In the genomic region with DNA sequence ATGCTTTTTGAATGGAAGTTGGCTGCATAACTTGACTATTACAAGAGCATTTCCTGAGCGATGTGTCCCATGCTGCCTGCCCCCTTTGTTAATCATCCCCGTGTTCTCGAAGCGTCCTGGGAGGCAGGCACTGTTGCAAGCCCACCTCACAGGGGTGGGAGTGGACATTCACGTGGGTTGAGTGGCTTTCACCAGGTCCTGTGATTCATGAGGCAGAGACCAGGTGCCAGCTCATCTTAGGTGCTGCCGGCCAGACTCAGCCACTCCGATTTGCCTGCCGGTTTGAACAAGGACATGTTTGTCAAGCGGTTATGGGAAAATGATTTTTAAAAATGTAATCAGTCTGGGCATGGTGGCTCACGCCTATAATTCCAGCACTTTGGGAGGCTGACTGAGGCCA, we compare ENCODE assay signal across 27 cellular contexts.
DNase-seq lines count a peak whose midpoint lies in the region; ATAC-seq and TF ChIP-seq lines count a peak whose summit lies in the region.
"Had no signal": no experiment of that assay in that cellular context is flagged by ENCODE, and none has a peak within 500 bp of the region (broad histone marks: within the 10 kb centered on the region; RNA-seq: fewer than 3 reads in every experiment).

No MANE protein-coding gene starts in this region.

- no peak overlapping the region for H3K4ac ChIP-seq in trophoblast cell (ENCODE audit: low read depth, low read length)

- POLR2A ChIA-PET in A673 (lab: Charles Lee; ENCODE audit: low non-redundant PET), result no interaction called here
- POLR2A ChIA-PET in WTC11 (lab: Charles Lee), result interaction anchor here (1.5 kb wide), 1 partner anchor 110 kb away, joined by 3 read pairs; no protein-coding TSS in a partner anchor

- H2BK12ac ChIP-seq in trophoblast cell (ENCODE audit: low read length), result no peak overlapping the region

- H4K12ac ChIP-seq in trophoblast cell (ENCODE audit: low read depth, low read length), result no peak overlapping the region

- no peak overlapping the region for H3K23ac ChIP-seq in trophoblast cell (ENCODE audit: low read length)

- no TSS peak for BruUV-seq in A673 (replicated peaks; lab: Mats Ljungman, UMichigan)

- peak overlapping the region; percentile 22 for H3K18ac ChIP-seq in trophoblast cell (ENCODE audit: low read length)

- CTCF ChIA-PET in A673 (lab: Charles Lee), result no interaction called here
- CTCF ChIA-PET in WTC11 (lab: Charles Lee), result no interaction called here

- H3K4me2 ChIP-seq in trophoblast cell (ENCODE audit: low read length), result no peak overlapping the region

- H2BK120ac ChIP-seq in trophoblast cell (ENCODE audit: insufficient read depth, low read length, poor library complexity), result no peak overlapping the region

- H3K36me3 Mint-ChIP-seq in WTC11, result peaks cover 62% of the 10 kb centered on the region
- peaks cover 0 to 4% of the 10 kb centered on the region in 2 donors for H3K36me3 Mint-ChIP-seq in activated T-cell treated with anti-CD3 and anti-CD28 coated beads, Interleukin-2, amount 50 U/mL, for 72 hours (ENCODE audit: insufficient read depth in 2 of 2)
- H3K36me3 Mint-ChIP-seq: naive thymus-derived CD8-positive, alpha-beta T cell had no signal

- no peak for DNase-seq in A673 (ENCODE audit: low spot score)
- no peak for DNase-seq in WTC11 (ENCODE audit: low spot score)
- DNase-seq in esophagus muscularis mucosa (ENCODE audit: extremely low spot score), result peak; percentile 87
- no peak for DNase-seq in trophoblast cell
- DNase-seq in NCI-H2227 treated with DMSO at 0.1 percent for 48 hours (lab: John Stamatoyannopoulos, UW), result no peak
- no peak for DNase-seq in activated T-cell treated with anti-CD3 and anti-CD28 coated beads, Interleukin-2, amount 50 U/mL, for 72 hours
- DNase-seq: activated CD8-positive, alpha-beta memory T cell treated with anti-CD3 and anti-CD28 coated beads, Interleukin-2, amount 50 U/mL, for 48 hours; activated gamma-delta T cell; DMS79; effector CD4-positive, alpha-beta T cell; HFFc6; mesendoderm; naive thymus-derived CD8-positive, alpha-beta T cell; NCI-H1436 treated with DMSO at 0.1 percent for 48 hours; NCI-H345; PC-3; stimulated activated naive CD4-positive, alpha-beta T cell; T-helper 17 cell had no signal

- H3K4me3 ChIP-seq in A673 (ENCODE audit: low read depth, low read length, poor library complexity, severe bottlenecking), result no peak overlapping the region
- H3K4me3 ChIP-seq in esophagus muscularis mucosa, result no peak overlapping the region
- no peak overlapping the region for H3K4me3 ChIP-seq in trophoblast cell (ENCODE audit: low read depth, low read length)
- H3K4me3 ChIP-seq: SJSA1, skin epidermis, tibial nerve had no signal

- no peak overlapping the region for H2AFZ ChIP-seq in trophoblast cell (ENCODE audit: insufficient read depth, low read length, poor library complexity)

- ATAC-seq in WTC11 (no peak), HG03457 (IDR thresholded peaks at IDR 0.05; ENCODE audit: unreplicated experiment) (no peak), GM21360 (IDR thresholded peaks at IDR 0.05; ENCODE audit: unreplicated experiment) (no peak)
- ATAC-seq in activated T-cell treated with anti-CD3 and anti-CD28 coated beads, Interleukin-2, amount 50 U/mL, for 72 hours (replicated peaks in 1 of 2), result no peak
- ATAC-seq: esophagus mucosa; HepG2; naive thymus-derived CD8-positive, alpha-beta T cell; PC-3; T-helper 17 cell had no signal

- H3K4me3 Mint-ChIP-seq in WTC11, result no peak overlapping the region
- H3K4me3 Mint-ChIP-seq in activated T-cell treated with anti-CD3 and anti-CD28 coated beads, Interleukin-2, amount 50 U/mL, for 72 hours, result no peak overlapping the region
- H3K4me3 Mint-ChIP-seq: central memory CD8-positive, alpha-beta T cell; HFFc6; naive thymus-derived CD8-positive, alpha-beta T cell; T-helper 17 cell had no signal

- H3K9me3 ChIP-seq in A673 (ENCODE audit: low read depth, low read length, poor library complexity, severe bottlenecking) (no peaks in the 10 kb centered on the region), esophagus muscularis mucosa (no peaks in the 10 kb centered on the region), trophoblast cell (ENCODE audit: insufficient read depth, low read depth, low read length) (peaks cover 3% of the 10 kb centered on the region)
- H3K9me3 ChIP-seq: SJSA1, tibial nerve had no signal

- H4K8ac ChIP-seq in trophoblast cell (ENCODE audit: low read depth, low read length), result no peak overlapping the region

- no peak for TF ChIP-seq CTCF in A673 (conservative IDR thresholded peaks at IDR 0.05; ENCODE audit: low read depth, low read length)
- no peak for TF ChIP-seq CTCF in WTC11 (IDR thresholded peaks at IDR 0.05)
- no peak for TF ChIP-seq CTCF in esophagus muscularis mucosa (IDR thresholded peaks at IDR 0.05)

- 81% methylated on average over 6 of the region's 10 CpGs for WGBS in esophagus muscularis mucosa
- no CpG with 5 or more reads among the region's 10 CpGs for WGBS in trophoblast cell (ENCODE audit: extremely low coverage, insufficient coverage, insufficient read length)

- H3K27ac ChIP-seq in A673 (ENCODE audit: low read depth, low read length, poor library complexity, severe bottlenecking) (peak overlapping the region; percentile 38), esophagus muscularis mucosa (replicated peaks in 1 of 4) (no peak overlapping the region), trophoblast cell (ENCODE audit: low read depth, low read length) (no peak overlapping the region)
- H3K27ac ChIP-seq: 22Rv1, SJSA1 had no signal

- no peak overlapping the region for H2BK5ac ChIP-seq in trophoblast cell (ENCODE audit: low read depth, low read length, poor library complexity)

- no peaks in the 10 kb centered on the region for H3K79me2 ChIP-seq in trophoblast cell (ENCODE audit: control insufficient read depth, insufficient read depth, low read length, poor library complexity)

- H3K4me1 ChIP-seq in A673 (ENCODE audit: insufficient read depth, low read length, poor library complexity, severe bottlenecking), result peaks cover 33% of the 10 kb centered on the region
- peaks cover 0 to 21% (median 2%) of the 10 kb centered on the region in 4 donors for H3K4me1 ChIP-seq in esophagus muscularis mucosa
- H3K4me1 ChIP-seq in trophoblast cell (ENCODE audit: control insufficient read depth in 1 of 2, insufficient read depth in 2 of 2, low read length in 2 of 2), result no peaks in the 10 kb centered on the region
- H3K4me1 ChIP-seq: SJSA1 had no signal

- TF ChIP-seq EP300 in esophagus muscularis mucosa (IDR thresholded peaks at IDR 0.05), result no peak

- H3K9me3 Mint-ChIP-seq in WTC11, result no peaks in the 10 kb centered on the region
- no peaks in the 10 kb centered on the region for H3K9me3 Mint-ChIP-seq in activated T-cell treated with anti-CD3 and anti-CD28 coated beads, Interleukin-2, amount 50 U/mL, for 72 hours
- H3K9me3 Mint-ChIP-seq: central memory CD8-positive, alpha-beta T cell; HFFc6; naive thymus-derived CD8-positive, alpha-beta T cell had no signal

- H3K79me1 ChIP-seq in trophoblast cell (ENCODE audit: low read length), result peaks cover 2% of the 10 kb centered on the region

- no peak overlapping the region for H3K9ac ChIP-seq in trophoblast cell (ENCODE audit: low read length)

- H3K14ac ChIP-seq in trophoblast cell (ENCODE audit: low read length), result no peak overlapping the region

- H3K27ac Mint-ChIP-seq in WTC11, result peak overlapping the region; percentile 82
- H3K27ac Mint-ChIP-seq in activated T-cell treated with anti-CD3 and anti-CD28 coated beads, Interleukin-2, amount 50 U/mL, for 72 hours, result no peak overlapping the region
- H3K27ac Mint-ChIP-seq: HFFc6; naive thymus-derived CD8-positive, alpha-beta T cell; T-helper 17 cell had no signal

- intact Hi-C loops in A673 (cut with micrococcal nuclease; ENCODE audit: unreplicated experiment) (no loop called here), esophagus muscularis mucosa (cut with DNase I) (no loop called here)

- no peak overlapping the region for H2AK5ac ChIP-seq in trophoblast cell (ENCODE audit: low read length)

- no peak for TF ChIP-seq POLR2A in esophagus muscularis mucosa (IDR thresholded peaks at IDR 0.05; ENCODE audit: low read depth)

- no peaks in the 10 kb centered on the region for H3K27me3 ChIP-seq in A673 (replicated peaks; ENCODE audit: insufficient read depth, low read depth, low read length, poor library complexity)
- H3K27me3 ChIP-seq in esophagus muscularis mucosa, result no peaks in the 10 kb centered on the region
- no peaks in the 10 kb centered on the region for H3K27me3 ChIP-seq in trophoblast cell (ENCODE audit: insufficient read depth, low read length)
- H3K27me3 ChIP-seq: SJSA1, tibial nerve had no signal

- H3K36me3 ChIP-seq in A673 (ENCODE audit: insufficient read depth, low read length, poor library complexity, severe bottlenecking) (peaks cover 49% of the 10 kb centered on the region), esophagus muscularis mucosa (peaks cover 29 to 52% (median 38%) of the 10 kb centered on the region in 4 donors), trophoblast cell (ENCODE audit: control insufficient read depth in 1 of 2, insufficient read depth in 2 of 2, low read length in 2 of 2) (peaks cover 28 to 38% of the 10 kb centered on the region in 2 experiments)

- no peaks in the 10 kb centered on the region for H3K27me3 Mint-ChIP-seq in WTC11 (ENCODE audit: low read depth)
- peaks cover 27% of the 10 kb centered on the region for H3K27me3 Mint-ChIP-seq in activated T-cell treated with anti-CD3 and anti-CD28 coated beads, Interleukin-2, amount 50 U/mL, for 72 hours (ENCODE audit: low read depth)
- H3K27me3 Mint-ChIP-seq: central memory CD8-positive, alpha-beta T cell had no signal

- peaks cover 20% of the 10 kb centered on the region for H3K4me1 Mint-ChIP-seq in WTC11
- peaks cover 9% of the 10 kb centered on the region for H3K4me1 Mint-ChIP-seq in activated T-cell treated with anti-CD3 and anti-CD28 coated beads, Interleukin-2, amount 50 U/mL, for 72 hours (ENCODE audit: low read depth)

- no peak overlapping the region for H4K91ac ChIP-seq in trophoblast cell (ENCODE audit: low read depth, low read length)

TF ChIP-seq in WTC11, 78 proteins besides CTCF, POLR2A, EP300 and RAD21 (continues in another document):
- TF ChIP-seq MXD4 (CRISPR knock-in tag; IDR thresholded peaks at IDR 0.05; ENCODE audit: borderline replicate concordance) (no peak), ELF4 (CRISPR knock-in tag; IDR thresholded peaks at IDR 0.05; ENCODE audit: low read depth) (no peak), GTF2I (CRISPR knock-in tag; conservative IDR thresholded peaks at IDR 0.05) (no peak), OVOL2 (CRISPR knock-in tag; IDR thresholded peaks at IDR 0.05; ENCODE audit: borderline replicate concordance) (no peak)
- TF ChIP-seq, protein P1, sequence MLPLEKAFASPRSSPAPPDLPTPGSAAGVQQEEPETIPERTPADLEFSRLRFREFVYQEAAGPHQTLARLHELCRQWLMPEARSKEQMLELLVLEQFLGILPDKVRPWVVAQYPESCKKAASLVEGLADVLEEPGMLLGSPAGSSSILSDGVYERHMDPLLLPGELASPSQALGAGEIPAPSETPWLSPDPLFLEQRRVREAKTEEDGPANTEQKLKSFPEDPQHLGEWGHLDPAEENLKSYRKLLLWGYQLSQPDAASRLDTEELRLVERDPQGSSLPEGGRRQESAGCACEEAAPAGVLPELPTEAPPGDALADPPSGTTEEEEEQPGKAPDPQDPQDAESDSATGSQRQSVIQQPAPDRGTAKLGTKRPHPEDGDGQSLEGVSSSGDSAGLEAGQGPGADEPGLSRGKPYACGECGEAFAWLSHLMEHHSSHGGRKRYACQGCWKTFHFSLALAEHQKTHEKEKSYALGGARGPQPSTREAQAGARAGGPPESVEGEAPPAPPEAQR (CRISPR knock-in tag; IDR thresholded peaks at IDR 0.05), result no peak
